ENCODE assay signal across 1 cellular context in genomic region chrX:7159132-7159861, GRCh38.
TF ChIP-seq lines count a peak whose summit lies in the region.

No MANE protein-coding gene starts in this region.

TF ChIP-seq in SK-N-SH treated with all-trans-retinoic acid at 6 μM for 48 hours, 23 proteins besides CTCF, POLR2A, EP300 and RAD21 (continued from another document):
- TF ChIP-seq POU6F1 (CRISPR knock-in tag; IDR thresholded peaks at IDR 0.05; ENCODE audit: borderline replicate concordance, low read depth) (no peak), CREB5 (CRISPR knock-in tag; IDR thresholded peaks at IDR 0.05; ENCODE audit: low read depth) (no peak), ARNTL (CRISPR knock-in tag; IDR thresholded peaks at IDR 0.05; ENCODE audit: borderline replicate concordance, low read depth) (no peak), PPARA (CRISPR knock-in tag; IDR thresholded peaks at IDR 0.05; ENCODE audit: borderline replicate concordance) (no peak), BACH2 (CRISPR knock-in tag; IDR thresholded peaks at IDR 0.05; ENCODE audit: borderline replicate concordance) (no peak), ZNF8 (CRISPR knock-in tag; IDR thresholded peaks at IDR 0.05) (no peak), ESRRG (CRISPR knock-in tag; IDR thresholded peaks at IDR 0.05) (no peak), GLIS3 (CRISPR knock-in tag; IDR thresholded peaks at IDR 0.05) (no peak), CSDC2 (CRISPR knock-in tag; IDR thresholded peaks at IDR 0.05) (no peak), ISL1 (CRISPR knock-in tag; IDR thresholded peaks at IDR 0.05) (no peak), ZNF565 (CRISPR knock-in tag; conservative IDR thresholded peaks at IDR 0.05; ENCODE audit: low read depth) (no peak)
